In genomic region chr7:31785081-31785480, GRCh38 we compare ENCODE assay signal across 15 cellular contexts.
"Had no signal": no experiment of that assay in that cellular context is flagged by ENCODE, and none has a peak within 500 bp of the region (broad histone marks: within the 10 kb centered on the region; RNA-seq: fewer than 3 reads in every experiment).

No MANE protein-coding gene starts in this region.

- H3K27me3 ChIP-seq: colonic mucosa, left lung had no signal

- DNase-seq: activated CD4-positive, alpha-beta memory T cell treated with anti-CD3 and anti-CD28 coated beads, Interleukin-2, amount 10 ng/mL, durations not matched to agents 7 days and 5 days; activated CD4-positive, alpha-beta T cell treated with anti-CD3 and anti-CD28 coated beads for 4 hours; activated naive CD4-positive, alpha-beta T cell treated with anti-CD3 and anti-CD28 coated beads, Interleukin-2, amount 10 ng/mL, durations not matched to agents 7 days and 5 days; activated T-cell treated with anti-CD3 and anti-CD28 coated beads, Interleukin-2, amount 50 U/mL, for 24 hours; colonic mucosa; left lung; mucosa of descending colon; naive thymus-derived CD4-positive, alpha-beta T cell; stimulated activated CD4-positive, alpha-beta T cell treated with anti-CD3 and anti-CD28 coated beads, Interleukin-2, amount 100 ng/mL, for 48 hours; stimulated activated naive B cell treated with anti-CD40 and anti-IgM and Interleukin-4, amounts not matched to agents 10 μg/mL and 1 μg/mL and 100 μg/mL, for 72 hours; T-helper 2 cell; trophoblast cell had no signal

- ATAC-seq: esophagus mucosa; left lung; mucosa of descending colon; naive thymus-derived CD4-positive, alpha-beta T cell; stimulated activated naive B cell treated with anti-CD40 and anti-IgM and Interleukin-4, amounts not matched to agents 10 μg/mL and 1 μg/mL and 100 μg/mL, for 72 hours; WTC11 had no signal

- H2AFZ ChIP-seq: parathyroid adenoma had no signal

- H3K36me3 ChIP-seq: colonic mucosa, left lung had no signal

- H3K79me2 ChIP-seq: parathyroid adenoma had no signal

- H3K4me1 ChIP-seq: colonic mucosa, left lung, parathyroid adenoma had no signal

- H3K4me3 ChIP-seq: colonic mucosa, left lung, mucosa of descending colon had no signal

- H3K9me3 ChIP-seq: colonic mucosa, left lung, mucosa of descending colon had no signal

- H3K27ac ChIP-seq: colonic mucosa, left lung, parathyroid adenoma had no signal
